In the genomic region with DNA sequence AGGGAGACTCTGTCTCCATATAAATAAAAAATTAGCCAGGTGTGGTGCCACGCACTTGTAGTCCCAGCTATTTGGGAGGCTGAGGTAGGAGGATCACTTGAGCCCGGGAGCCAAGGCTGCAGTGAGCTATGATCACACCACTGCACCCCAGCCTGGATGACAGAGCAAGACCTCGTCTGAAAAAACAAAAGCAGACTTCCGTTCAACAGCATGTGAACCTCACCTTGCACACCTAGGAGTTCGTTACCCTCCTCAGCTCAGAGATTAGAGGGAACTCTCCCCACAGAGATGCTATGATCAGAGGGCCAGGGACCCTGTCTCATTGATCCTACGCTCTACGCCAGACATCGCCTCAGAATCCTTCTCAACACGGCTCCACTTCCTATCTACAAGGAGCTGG, we compare ENCODE assay signal across 1 cellular context.
TF ChIP-seq lines count a peak whose summit lies in the region.

No MANE protein-coding gene starts in this region.

TF ChIP-seq in HepG2, 621 proteins besides CTCF, POLR2A, EP300 and RAD21:
- TF ChIP-seq ZNF605 (CRISPR knock-in tag; IDR thresholded peaks at IDR 0.05) = peak; percentile 23; the same call in 1 of the 2 replicates
- no peak for TF ChIP-seq GATAD2A (CRISPR knock-in tag; IDR thresholded peaks at IDR 0.05)
- TF ChIP-seq, protein P1, sequence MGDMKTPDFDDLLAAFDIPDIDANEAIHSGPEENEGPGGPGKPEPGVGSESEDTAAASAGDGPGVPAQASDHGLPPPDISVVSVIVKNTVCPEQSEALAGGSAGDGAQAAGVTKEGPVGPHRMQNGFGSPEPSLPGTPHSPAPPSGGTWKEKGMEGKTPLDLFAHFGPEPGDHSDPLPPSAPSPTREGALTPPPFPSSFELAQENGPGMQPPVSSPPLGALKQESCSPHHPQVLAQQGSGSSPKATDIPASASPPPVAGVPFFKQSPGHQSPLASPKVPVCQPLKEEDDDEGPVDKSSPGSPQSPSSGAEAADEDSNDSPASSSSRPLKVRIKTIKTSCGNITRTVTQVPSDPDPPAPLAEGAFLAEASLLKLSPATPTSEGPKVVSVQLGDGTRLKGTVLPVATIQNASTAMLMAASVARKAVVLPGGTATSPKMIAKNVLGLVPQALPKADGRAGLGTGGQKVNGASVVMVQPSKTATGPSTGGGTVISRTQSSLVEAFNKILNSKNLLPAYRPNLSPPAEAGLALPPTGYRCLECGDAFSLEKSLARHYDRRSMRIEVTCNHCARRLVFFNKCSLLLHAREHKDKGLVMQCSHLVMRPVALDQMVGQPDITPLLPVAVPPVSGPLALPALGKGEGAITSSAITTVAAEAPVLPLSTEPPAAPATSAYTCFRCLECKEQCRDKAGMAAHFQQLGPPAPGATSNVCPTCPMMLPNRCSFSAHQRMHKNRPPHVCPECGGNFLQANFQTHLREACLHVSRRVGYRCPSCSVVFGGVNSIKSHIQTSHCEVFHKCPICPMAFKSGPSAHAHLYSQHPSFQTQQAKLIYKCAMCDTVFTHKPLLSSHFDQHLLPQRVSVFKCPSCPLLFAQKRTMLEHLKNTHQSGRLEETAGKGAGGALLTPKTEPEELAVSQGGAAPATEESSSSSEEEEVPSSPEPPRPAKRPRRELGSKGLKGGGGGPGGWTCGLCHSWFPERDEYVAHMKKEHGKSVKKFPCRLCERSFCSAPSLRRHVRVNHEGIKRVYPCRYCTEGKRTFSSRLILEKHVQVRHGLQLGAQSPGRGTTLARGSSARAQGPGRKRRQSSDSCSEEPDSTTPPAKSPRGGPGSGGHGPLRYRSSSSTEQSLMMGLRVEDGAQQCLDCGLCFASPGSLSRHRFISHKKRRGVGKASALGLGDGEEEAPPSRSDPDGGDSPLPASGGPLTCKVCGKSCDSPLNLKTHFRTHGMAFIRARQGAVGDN (CRISPR knock-in tag; IDR thresholded peaks at IDR 0.05) = no peak
